ENCODE assay signal across 24 cellular contexts in genomic region chr9:133306242-133307194, GRCh38. TPM values are rescaled to one million over a fixed set of nuclear protein-coding genes. Genes with fewer than 3 reads are reported as not detected.
DNase-seq lines count a peak whose midpoint lies in the region; ATAC-seq, FAIRE-seq and TF ChIP-seq lines count a peak whose summit lies in the region.
"Had no signal": no experiment of that assay in that cellular context is flagged by ENCODE, and none has a peak within 500 bp of the region (broad histone marks: within the 10 kb centered on the region; RNA-seq: fewer than 3 reads in every experiment).

No MANE protein-coding gene starts in this region.

- DNase-seq in Ammon's horn (ENCODE audit: low spot score) (peak; percentile 41), HTR-8/SVneo (ENCODE audit: insufficient read length, low spot score) (peak; percentile 20), brain pericyte (ENCODE audit: low read depth, low spot score) (peak; percentile 3), neural crest cell (ENCODE audit: low read depth, low spot score) (no peak), NAMALWA (ENCODE audit: low spot score) (no peak), NCI-H446 (lab: John Stamatoyannopoulos, UW) (no peak)
- no peak for DNase-seq in stimulated activated effector memory CD8-positive, alpha-beta T cell treated with anti-CD3 and anti-CD28 coated beads, Interleukin-12 subunit alpha, Interleukin-12 subunit beta, amount 100 ng/mL, for 72 hours (ENCODE audit: low spot score in 2 of 2)
- DNase-seq in activated T-cell treated with anti-CD3 and anti-CD28 coated beads, Interleukin-2, amount 50 U/mL, for 24 hours: no peak
- DNase-seq: activated CD4-positive, alpha-beta T cell treated with anti-CD3 and anti-CD28 coated beads, Interleukin-2, amount 50 U/mL, for 48 hours; activated T-cell treated with anti-CD3 and anti-CD28 coated beads, Interleukin-2, amount 50 U/mL, for 1 hour; aorta; COR-L47; esophagus squamous epithelium; mesenchymal stem cell; MM.1S; naive thymus-derived CD4-positive, alpha-beta T cell; NCI-H187; NCI-H345; stimulated activated CD4-positive, alpha-beta T cell treated with anti-CD3 and anti-CD28 coated beads, Interleukin-4, amount 100 ng/mL, for 1 hour; upper lobe of left lung had no signal

- no peak for FAIRE-seq in HTR-8/SVneo (lab: Jason Lieb, UNC)
- FAIRE-seq: RCC 7860 had no signal

- peak overlapping the region; percentile 6 for H3K27ac Mint-ChIP-seq in neural crest cell (ENCODE audit: unreplicated experiment)
- no peak overlapping the region for H3K27ac Mint-ChIP-seq in stimulated activated effector memory CD8-positive, alpha-beta T cell treated with anti-CD3 and anti-CD28 coated beads, Interleukin-12 subunit alpha, Interleukin-12 subunit beta, amount 100 ng/mL, for 72 hours
- no peak overlapping the region for H3K27ac Mint-ChIP-seq in activated T-cell treated with anti-CD3 and anti-CD28 coated beads, Interleukin-2, amount 50 U/mL, for 24 hours
- H3K27ac Mint-ChIP-seq: activated naive CD4-positive, alpha-beta T cell treated with anti-CD3 and anti-CD28 coated beads, Interleukin-2, amount 50 U/mL, for 24 hours; B cell; naive thymus-derived CD4-positive, alpha-beta T cell; WTC11 had no signal

- peaks cover 7% of the 10 kb centered on the region for H3K27me3 Mint-ChIP-seq in neural crest cell (ENCODE audit: low read depth)
- peaks cover 16% of the 10 kb centered on the region for H3K27me3 Mint-ChIP-seq in activated T-cell treated with anti-CD3 and anti-CD28 coated beads, Interleukin-2, amount 50 U/mL, for 24 hours

- no peak overlapping the region for H3K4me3 Mint-ChIP-seq in neural crest cell
- H3K4me3 Mint-ChIP-seq in stimulated activated effector memory CD8-positive, alpha-beta T cell treated with anti-CD3 and anti-CD28 coated beads, Interleukin-12 subunit alpha, Interleukin-12 subunit beta, amount 100 ng/mL, for 72 hours: no peak overlapping the region
- H3K4me3 Mint-ChIP-seq in activated T-cell treated with anti-CD3 and anti-CD28 coated beads, Interleukin-2, amount 50 U/mL, for 24 hours: no peak overlapping the region
- H3K4me3 Mint-ChIP-seq: activated naive CD4-positive, alpha-beta T cell treated with anti-CD3 and anti-CD28 coated beads, Interleukin-2, amount 50 U/mL, for 24 hours; B cell; naive thymus-derived CD4-positive, alpha-beta T cell; WTC11 had no signal

- H3K36me3 Mint-ChIP-seq in neural crest cell (ENCODE audit: low read depth): no peaks in the 10 kb centered on the region
- no peaks in the 10 kb centered on the region for H3K36me3 Mint-ChIP-seq in stimulated activated effector memory CD8-positive, alpha-beta T cell treated with anti-CD3 and anti-CD28 coated beads, Interleukin-12 subunit alpha, Interleukin-12 subunit beta, amount 100 ng/mL, for 72 hours
- H3K36me3 Mint-ChIP-seq in activated T-cell treated with anti-CD3 and anti-CD28 coated beads, Interleukin-2, amount 50 U/mL, for 24 hours (ENCODE audit: low read depth): no peaks in the 10 kb centered on the region

- TF ChIP-seq CTCF in neural crest cell (conservative IDR thresholded peaks at IDR 0.05): no peak

- no peak for ATAC-seq in stimulated activated effector memory CD8-positive, alpha-beta T cell treated with anti-CD3 and anti-CD28 coated beads, Interleukin-12 subunit alpha, Interleukin-12 subunit beta, amount 100 ng/mL, for 72 hours
- ATAC-seq: naive thymus-derived CD4-positive, alpha-beta T cell; WTC11 had no signal

- H3K9me3 Mint-ChIP-seq in neural crest cell: peaks cover 8% of the 10 kb centered on the region
- no peaks in the 10 kb centered on the region for H3K9me3 Mint-ChIP-seq in stimulated activated effector memory CD8-positive, alpha-beta T cell treated with anti-CD3 and anti-CD28 coated beads, Interleukin-12 subunit alpha, Interleukin-12 subunit beta, amount 100 ng/mL, for 72 hours
- no peaks in the 10 kb centered on the region for H3K9me3 Mint-ChIP-seq in activated T-cell treated with anti-CD3 and anti-CD28 coated beads, Interleukin-2, amount 50 U/mL, for 24 hours
- H3K9me3 Mint-ChIP-seq: activated naive CD4-positive, alpha-beta T cell treated with anti-CD3 and anti-CD28 coated beads, Interleukin-2, amount 50 U/mL, for 24 hours had no signal

- H3K4me1 Mint-ChIP-seq in neural crest cell: no peaks in the 10 kb centered on the region
- no peaks in the 10 kb centered on the region for H3K4me1 Mint-ChIP-seq in stimulated activated effector memory CD8-positive, alpha-beta T cell treated with anti-CD3 and anti-CD28 coated beads, Interleukin-12 subunit alpha, Interleukin-12 subunit beta, amount 100 ng/mL, for 72 hours
- no peaks in the 10 kb centered on the region for H3K4me1 Mint-ChIP-seq in activated T-cell treated with anti-CD3 and anti-CD28 coated beads, Interleukin-2, amount 50 U/mL, for 24 hours (ENCODE audit: low read depth)
- H3K4me1 Mint-ChIP-seq: activated naive CD4-positive, alpha-beta T cell treated with anti-CD3 and anti-CD28 coated beads, Interleukin-2, amount 50 U/mL, for 24 hours; B cell; naive thymus-derived CD4-positive, alpha-beta T cell; WTC11 had no signal

RNA-seq across cellular contexts. Expression of gene SURF6, which starts 29.5 kb away (rescaled TPM):
- 22.4 and 23.9 TPM in 2 replicates for total RNA-seq in neural crest cell

RNA-seq across cellular contexts. Expression of gene ABO, which starts 31.5 kb away (rescaled TPM):
- 0.11 and 0.40 TPM in 2 replicates for total RNA-seq in neural crest cell
- total RNA-seq: B cell had no signal

RNA-seq across cellular contexts. Expression of gene MED22, which starts 41.4 kb away (rescaled TPM):
- total RNA-seq in neural crest cell: 69.7 and 70.6 TPM in 2 replicates

RNA-seq across cellular contexts. Expression of gene RPL7A, which starts 41.5 kb away (rescaled TPM):
- 2,746 and 2,748 TPM in 2 replicates for total RNA-seq in neural crest cell

RNA-seq across cellular contexts. Expression of gene SURF1, which starts 49.8 kb away (rescaled TPM):
- 32.0 and 32.1 TPM in 2 replicates for total RNA-seq in neural crest cell

Comparison
In these comparisons a context has a peak if more than half of its experiments do, and no peak if none do; other contexts are left out.
1. DNase-seq: peak in Ammon's horn (single experiment), HTR-8/SVneo (single experiment) and brain pericyte (single experiment); none in neural crest cell (single experiment), NAMALWA (single experiment), stimulated activated effector memory CD8-positive, alpha-beta T cell treated with anti-CD3 and anti-CD28 coated beads, Interleukin-12 subunit alpha, Interleukin-12 subunit beta, amount 100 ng/mL, for 72 hours (0 of 2), activated T-cell treated with anti-CD3 and anti-CD28 coated beads, Interleukin-2, amount 50 U/mL, for 24 hours (single experiment) and NCI-H446 (0 of 2).